In the genomic region with DNA sequence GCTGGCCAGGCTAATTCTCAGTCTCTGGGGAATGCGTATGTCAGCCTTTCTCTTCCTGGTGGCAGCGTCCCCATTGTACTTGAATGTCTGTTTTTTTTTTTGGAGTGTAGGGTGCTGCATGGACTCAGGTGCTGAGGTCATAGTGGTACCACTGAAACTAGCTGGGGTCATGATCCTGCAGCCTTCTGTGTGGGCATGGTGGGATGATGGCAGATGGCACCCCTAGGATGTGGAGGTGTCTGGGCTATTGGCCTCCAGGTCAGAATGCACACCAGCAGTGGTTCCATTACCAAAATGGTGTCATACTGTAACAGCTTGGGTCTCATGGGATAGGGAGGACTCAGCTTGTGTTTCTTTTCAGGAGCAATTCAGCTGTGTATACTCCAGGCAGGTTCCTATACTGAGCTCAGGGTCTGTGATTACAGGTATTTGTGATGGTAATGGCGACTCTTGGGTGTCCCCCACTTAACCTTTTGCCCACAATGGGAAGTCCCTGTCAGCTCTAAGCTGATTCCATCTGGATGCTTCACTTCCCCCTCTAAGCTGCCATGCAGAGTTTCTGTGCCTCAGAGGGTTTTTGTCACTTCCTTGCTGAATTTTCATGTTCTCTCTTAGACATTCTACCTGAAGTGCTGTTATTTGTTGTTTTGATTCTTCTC, we compare ENCODE assay signal across 1 cellular context.
A peak's percentile ranks its signal among the peaks of the same experiment; 100 is the strongest.
TF ChIP-seq lines count a peak whose summit lies in the region.

No MANE protein-coding gene starts in this region.

TF ChIP-seq in GM12878, 131 proteins besides CTCF, POLR2A, EP300 and RAD21 (continued from another document and continues in another):
- TF ChIP-seq LARP7 (IDR thresholded peaks at IDR 0.05) (no peak), ASH2L (IDR thresholded peaks at IDR 0.05; ENCODE audit: borderline replicate concordance, low read depth) (no peak), HDGF (IDR thresholded peaks at IDR 0.05) (no peak), JUNB (IDR thresholded peaks at IDR 0.05) (no peak), NBN (IDR thresholded peaks at IDR 0.05) (no peak), CBX5 (IDR thresholded peaks at IDR 0.05; ENCODE audit: low read depth) (0 out of 2 replicates have a peak, but pooled peaks have one; percentile 20), TAF1 (IDR thresholded peaks at IDR 0.05; ENCODE audit: borderline replicate concordance, low read depth, low read length) (no peak), SMAD5 (IDR thresholded peaks at IDR 0.05; ENCODE audit: low read depth) (no peak), HDAC2 (IDR thresholded peaks at IDR 0.05) (no peak), SIN3A (IDR thresholded peaks at IDR 0.05; ENCODE audit: low read depth, low read length) (no peak), ZBED1 (IDR thresholded peaks at IDR 0.05; ENCODE audit: borderline replicate concordance) (no peak), ZNF207 (IDR thresholded peaks at IDR 0.05; ENCODE audit: borderline replicate concordance) (no peak), SUZ12 (IDR thresholded peaks at IDR 0.05; ENCODE audit: unreplicated experiment) (no peak), TCF12 (IDR thresholded peaks at IDR 0.05; ENCODE audit: low read depth, low read length) (peak; percentile 64; the same call in 1 of the 2 replicates), NFXL1 (IDR thresholded peaks at IDR 0.05; ENCODE audit: borderline replicate concordance) (no peak), SP1 (IDR thresholded peaks at IDR 0.05; ENCODE audit: low read depth, low read length) (peak; percentile 10), MTA3 (IDR thresholded peaks at IDR 0.05; ENCODE audit: borderline replicate concordance, low read length) (no peak), POLR2AphosphoS5 (IDR thresholded peaks at IDR 0.05; ENCODE audit: low read length) (no peak), IKZF2 (IDR thresholded peaks at IDR 0.05) (no peak)
- TF ChIP-seq, protein P1, sequence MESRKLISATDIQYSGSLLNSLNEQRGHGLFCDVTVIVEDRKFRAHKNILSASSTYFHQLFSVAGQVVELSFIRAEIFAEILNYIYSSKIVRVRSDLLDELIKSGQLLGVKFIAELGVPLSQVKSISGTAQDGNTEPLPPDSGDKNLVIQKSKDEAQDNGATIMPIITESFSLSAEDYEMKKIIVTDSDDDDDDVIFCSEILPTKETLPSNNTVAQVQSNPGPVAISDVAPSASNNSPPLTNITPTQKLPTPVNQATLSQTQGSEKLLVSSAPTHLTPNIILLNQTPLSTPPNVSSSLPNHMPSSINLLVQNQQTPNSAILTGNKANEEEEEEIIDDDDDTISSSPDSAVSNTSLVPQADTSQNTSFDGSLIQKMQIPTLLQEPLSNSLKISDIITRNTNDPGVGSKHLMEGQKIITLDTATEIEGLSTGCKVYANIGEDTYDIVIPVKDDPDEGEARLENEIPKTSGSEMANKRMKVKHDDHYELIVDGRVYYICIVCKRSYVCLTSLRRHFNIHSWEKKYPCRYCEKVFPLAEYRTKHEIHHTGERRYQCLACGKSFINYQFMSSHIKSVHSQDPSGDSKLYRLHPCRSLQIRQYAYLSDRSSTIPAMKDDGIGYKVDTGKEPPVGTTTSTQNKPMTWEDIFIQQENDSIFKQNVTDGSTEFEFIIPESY (IDR thresholded peaks at IDR 0.05): no peak
- TF ChIP-seq, protein P2, sequence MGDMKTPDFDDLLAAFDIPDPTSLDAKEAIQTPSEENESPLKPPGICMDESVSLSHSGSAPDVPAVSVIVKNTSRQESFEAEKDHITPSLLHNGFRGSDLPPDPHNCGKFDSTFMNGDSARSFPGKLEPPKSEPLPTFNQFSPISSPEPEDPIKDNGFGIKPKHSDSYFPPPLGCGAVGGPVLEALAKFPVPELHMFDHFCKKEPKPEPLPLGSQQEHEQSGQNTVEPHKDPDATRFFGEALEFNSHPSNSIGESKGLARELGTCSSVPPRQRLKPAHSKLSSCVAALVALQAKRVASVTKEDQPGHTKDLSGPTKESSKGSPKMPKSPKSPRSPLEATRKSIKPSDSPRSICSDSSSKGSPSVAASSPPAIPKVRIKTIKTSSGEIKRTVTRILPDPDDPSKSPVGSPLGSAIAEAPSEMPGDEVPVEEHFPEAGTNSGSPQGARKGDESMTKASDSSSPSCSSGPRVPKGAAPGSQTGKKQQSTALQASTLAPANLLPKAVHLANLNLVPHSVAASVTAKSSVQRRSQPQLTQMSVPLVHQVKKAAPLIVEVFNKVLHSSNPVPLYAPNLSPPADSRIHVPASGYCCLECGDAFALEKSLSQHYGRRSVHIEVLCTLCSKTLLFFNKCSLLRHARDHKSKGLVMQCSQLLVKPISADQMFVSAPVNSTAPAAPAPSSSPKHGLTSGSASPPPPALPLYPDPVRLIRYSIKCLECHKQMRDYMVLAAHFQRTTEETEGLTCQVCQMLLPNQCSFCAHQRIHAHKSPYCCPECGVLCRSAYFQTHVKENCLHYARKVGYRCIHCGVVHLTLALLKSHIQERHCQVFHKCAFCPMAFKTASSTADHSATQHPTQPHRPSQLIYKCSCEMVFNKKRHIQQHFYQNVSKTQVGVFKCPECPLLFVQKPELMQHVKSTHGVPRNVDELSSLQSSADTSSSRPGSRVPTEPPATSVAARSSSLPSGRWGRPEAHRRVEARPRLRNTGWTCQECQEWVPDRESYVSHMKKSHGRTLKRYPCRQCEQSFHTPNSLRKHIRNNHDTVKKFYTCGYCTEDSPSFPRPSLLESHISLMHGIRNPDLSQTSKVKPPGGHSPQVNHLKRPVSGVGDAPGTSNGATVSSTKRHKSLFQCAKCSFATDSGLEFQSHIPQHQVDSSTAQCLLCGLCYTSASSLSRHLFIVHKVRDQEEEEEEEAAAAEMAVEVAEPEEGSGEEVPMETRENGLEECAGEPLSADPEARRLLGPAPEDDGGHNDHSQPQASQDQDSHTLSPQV (IDR thresholded peaks at IDR 0.05): no peak
- TF ChIP-seq, protein P3, sequence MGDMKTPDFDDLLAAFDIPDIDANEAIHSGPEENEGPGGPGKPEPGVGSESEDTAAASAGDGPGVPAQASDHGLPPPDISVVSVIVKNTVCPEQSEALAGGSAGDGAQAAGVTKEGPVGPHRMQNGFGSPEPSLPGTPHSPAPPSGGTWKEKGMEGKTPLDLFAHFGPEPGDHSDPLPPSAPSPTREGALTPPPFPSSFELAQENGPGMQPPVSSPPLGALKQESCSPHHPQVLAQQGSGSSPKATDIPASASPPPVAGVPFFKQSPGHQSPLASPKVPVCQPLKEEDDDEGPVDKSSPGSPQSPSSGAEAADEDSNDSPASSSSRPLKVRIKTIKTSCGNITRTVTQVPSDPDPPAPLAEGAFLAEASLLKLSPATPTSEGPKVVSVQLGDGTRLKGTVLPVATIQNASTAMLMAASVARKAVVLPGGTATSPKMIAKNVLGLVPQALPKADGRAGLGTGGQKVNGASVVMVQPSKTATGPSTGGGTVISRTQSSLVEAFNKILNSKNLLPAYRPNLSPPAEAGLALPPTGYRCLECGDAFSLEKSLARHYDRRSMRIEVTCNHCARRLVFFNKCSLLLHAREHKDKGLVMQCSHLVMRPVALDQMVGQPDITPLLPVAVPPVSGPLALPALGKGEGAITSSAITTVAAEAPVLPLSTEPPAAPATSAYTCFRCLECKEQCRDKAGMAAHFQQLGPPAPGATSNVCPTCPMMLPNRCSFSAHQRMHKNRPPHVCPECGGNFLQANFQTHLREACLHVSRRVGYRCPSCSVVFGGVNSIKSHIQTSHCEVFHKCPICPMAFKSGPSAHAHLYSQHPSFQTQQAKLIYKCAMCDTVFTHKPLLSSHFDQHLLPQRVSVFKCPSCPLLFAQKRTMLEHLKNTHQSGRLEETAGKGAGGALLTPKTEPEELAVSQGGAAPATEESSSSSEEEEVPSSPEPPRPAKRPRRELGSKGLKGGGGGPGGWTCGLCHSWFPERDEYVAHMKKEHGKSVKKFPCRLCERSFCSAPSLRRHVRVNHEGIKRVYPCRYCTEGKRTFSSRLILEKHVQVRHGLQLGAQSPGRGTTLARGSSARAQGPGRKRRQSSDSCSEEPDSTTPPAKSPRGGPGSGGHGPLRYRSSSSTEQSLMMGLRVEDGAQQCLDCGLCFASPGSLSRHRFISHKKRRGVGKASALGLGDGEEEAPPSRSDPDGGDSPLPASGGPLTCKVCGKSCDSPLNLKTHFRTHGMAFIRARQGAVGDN (IDR thresholded peaks at IDR 0.05): 0 out of 2 replicates have a peak, but pooled peaks have one; percentile 26
- TF ChIP-seq, protein P4, sequence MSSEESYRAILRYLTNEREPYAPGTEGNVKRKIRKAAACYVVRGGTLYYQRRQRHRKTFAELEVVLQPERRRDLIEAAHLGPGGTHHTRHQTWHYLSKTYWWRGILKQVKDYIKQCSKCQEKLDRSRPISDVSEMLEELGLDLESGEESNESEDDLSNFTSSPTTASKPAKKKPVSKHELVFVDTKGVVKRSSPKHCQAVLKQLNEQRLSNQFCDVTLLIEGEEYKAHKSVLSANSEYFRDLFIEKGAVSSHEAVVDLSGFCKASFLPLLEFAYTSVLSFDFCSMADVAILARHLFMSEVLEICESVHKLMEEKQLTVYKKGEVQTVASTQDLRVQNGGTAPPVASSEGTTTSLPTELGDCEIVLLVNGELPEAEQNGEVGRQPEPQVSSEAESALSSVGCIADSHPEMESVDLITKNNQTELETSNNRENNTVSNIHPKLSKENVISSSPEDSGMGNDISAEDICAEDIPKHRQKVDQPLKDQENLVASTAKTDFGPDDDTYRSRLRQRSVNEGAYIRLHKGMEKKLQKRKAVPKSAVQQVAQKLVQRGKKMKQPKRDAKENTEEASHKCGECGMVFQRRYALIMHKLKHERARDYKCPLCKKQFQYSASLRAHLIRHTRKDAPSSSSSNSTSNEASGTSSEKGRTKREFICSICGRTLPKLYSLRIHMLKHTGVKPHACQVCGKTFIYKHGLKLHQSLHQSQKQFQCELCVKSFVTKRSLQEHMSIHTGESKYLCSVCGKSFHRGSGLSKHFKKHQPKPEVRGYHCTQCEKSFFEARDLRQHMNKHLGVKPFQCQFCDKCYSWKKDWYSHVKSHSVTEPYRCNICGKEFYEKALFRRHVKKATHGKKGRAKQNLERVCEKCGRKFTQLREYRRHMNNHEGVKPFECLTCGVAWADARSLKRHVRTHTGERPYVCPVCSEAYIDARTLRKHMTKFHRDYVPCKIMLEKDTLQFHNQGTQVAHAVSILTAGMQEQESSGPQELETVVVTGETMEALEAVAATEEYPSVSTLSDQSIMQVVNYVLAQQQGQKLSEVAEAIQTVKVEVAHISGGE (CRISPR knock-in tag; IDR thresholded peaks at IDR 0.05): no peak
- TF ChIP-seq, protein P5, sequence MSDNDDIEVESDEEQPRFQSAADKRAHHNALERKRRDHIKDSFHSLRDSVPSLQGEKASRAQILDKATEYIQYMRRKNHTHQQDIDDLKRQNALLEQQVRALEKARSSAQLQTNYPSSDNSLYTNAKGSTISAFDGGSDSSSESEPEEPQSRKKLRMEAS (IDR thresholded peaks at IDR 0.05; ENCODE audit: low read depth, low read length): no peak
- TF ChIP-seq, protein P6, sequence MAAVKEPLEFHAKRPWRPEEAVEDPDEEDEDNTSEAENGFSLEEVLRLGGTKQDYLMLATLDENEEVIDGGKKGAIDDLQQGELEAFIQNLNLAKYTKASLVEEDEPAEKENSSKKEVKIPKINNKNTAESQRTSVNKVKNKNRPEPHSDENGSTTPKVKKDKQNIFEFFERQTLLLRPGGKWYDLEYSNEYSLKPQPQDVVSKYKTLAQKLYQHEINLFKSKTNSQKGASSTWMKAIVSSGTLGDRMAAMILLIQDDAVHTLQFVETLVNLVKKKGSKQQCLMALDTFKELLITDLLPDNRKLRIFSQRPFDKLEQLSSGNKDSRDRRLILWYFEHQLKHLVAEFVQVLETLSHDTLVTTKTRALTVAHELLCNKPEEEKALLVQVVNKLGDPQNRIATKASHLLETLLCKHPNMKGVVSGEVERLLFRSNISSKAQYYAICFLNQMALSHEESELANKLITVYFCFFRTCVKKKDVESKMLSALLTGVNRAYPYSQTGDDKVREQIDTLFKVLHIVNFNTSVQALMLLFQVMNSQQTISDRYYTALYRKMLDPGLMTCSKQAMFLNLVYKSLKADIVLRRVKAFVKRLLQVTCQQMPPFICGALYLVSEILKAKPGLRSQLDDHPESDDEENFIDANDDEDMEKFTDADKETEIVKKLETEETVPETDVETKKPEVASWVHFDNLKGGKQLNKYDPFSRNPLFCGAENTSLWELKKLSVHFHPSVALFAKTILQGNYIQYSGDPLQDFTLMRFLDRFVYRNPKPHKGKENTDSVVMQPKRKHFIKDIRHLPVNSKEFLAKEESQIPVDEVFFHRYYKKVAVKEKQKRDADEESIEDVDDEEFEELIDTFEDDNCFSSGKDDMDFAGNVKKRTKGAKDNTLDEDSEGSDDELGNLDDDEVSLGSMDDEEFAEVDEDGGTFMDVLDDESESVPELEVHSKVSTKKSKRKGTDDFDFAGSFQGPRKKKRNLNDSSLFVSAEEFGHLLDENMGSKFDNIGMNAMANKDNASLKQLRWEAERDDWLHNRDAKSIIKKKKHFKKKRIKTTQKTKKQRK (IDR thresholded peaks at IDR 0.05; ENCODE audit: low read depth, low read length): no peak
- TF ChIP-seq, protein P7, sequence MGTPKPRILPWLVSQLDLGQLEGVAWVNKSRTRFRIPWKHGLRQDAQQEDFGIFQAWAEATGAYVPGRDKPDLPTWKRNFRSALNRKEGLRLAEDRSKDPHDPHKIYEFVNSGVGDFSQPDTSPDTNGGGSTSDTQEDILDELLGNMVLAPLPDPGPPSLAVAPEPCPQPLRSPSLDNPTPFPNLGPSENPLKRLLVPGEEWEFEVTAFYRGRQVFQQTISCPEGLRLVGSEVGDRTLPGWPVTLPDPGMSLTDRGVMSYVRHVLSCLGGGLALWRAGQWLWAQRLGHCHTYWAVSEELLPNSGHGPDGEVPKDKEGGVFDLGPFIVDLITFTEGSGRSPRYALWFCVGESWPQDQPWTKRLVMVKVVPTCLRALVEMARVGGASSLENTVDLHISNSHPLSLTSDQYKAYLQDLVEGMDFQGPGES (IDR thresholded peaks at IDR 0.05): no peak
- TF ChIP-seq, protein P8, sequence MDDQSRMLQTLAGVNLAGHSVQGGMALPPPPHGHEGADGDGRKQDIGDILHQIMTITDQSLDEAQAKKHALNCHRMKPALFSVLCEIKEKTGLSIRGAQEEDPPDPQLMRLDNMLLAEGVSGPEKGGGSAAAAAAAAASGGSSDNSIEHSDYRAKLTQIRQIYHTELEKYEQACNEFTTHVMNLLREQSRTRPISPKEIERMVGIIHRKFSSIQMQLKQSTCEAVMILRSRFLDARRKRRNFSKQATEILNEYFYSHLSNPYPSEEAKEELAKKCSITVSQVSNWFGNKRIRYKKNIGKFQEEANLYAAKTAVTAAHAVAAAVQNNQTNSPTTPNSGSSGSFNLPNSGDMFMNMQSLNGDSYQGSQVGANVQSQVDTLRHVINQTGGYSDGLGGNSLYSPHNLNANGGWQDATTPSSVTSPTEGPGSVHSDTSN (IDR thresholded peaks at IDR 0.05; ENCODE audit: insufficient replicate concordance, low read depth, low read length): no peak
- TF ChIP-seq, protein P9, sequence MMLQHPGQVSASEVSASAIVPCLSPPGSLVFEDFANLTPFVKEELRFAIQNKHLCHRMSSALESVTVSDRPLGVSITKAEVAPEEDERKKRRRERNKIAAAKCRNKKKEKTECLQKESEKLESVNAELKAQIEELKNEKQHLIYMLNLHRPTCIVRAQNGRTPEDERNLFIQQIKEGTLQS (IDR thresholded peaks at IDR 0.05; ENCODE audit: borderline replicate concordance, extremely low read depth, low read depth, low read length): no peak
